17 cellular contexts compared by ENCODE assay signal in the genomic region with DNA sequence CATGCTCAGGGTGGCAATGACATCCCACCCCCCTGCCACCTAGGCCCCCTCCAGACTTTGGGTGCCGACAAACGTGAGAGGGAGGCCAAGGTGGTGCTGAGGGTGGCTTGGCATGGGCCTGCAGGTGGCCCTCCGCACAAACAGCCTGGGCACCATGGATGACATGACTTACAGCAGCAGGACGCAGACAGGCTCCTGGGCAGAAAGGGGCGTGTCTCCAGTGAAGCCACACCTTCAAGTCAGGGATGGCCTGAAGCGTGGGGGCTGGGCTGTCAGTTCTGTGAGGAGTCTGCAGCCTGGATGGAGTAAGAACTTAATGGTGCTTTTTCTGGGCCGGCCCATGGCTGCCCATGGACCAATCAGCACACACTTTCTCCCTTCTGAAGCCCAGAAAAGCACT. TPM values are rescaled to one million over a fixed set of nuclear protein-coding genes. Genes with fewer than 3 reads are reported as not detected.
DNase-seq lines count a peak whose midpoint lies in the region; ATAC-seq and TF ChIP-seq lines count a peak whose summit lies in the region.
"Had no signal": no experiment of that assay in that cellular context is flagged by ENCODE, and none has a peak within 500 bp of the region (broad histone marks: within the 10 kb centered on the region; RNA-seq: fewer than 3 reads in every experiment).

No MANE protein-coding gene starts in this region.

- H3K4me1 ChIP-seq in aorta (ENCODE audit: control insufficient read depth in 1 of 2, insufficient read depth in 2 of 2, low read length in 2 of 2) (no peaks in the 10 kb centered on the region), gastroesophageal sphincter (no peaks in the 10 kb centered on the region)
- H3K4me1 ChIP-seq: body of pancreas, parathyroid adenoma had no signal

- 39 to 46% methylated on average over 7 of the region's 7 CpGs for WGBS in aorta, 2 donors
- WGBS in gastroesophageal sphincter (ENCODE audit: low coverage in 1 of 2), 2 donors: no CpG with 5 or more reads among the region's 7 CpGs

- intact Hi-C loops in aorta (cut with DNase I): loop anchor here in 1 of 2 donors (10.0 kb wide), 1 partner anchor 681 kb away; no protein-coding TSS in a partner anchor

- no peak for TF ChIP-seq CTCF in gastroesophageal sphincter (IDR thresholded peaks at IDR 0.05)

- H3K27me3 ChIP-seq in aorta (ENCODE audit: control insufficient read depth in 1 of 2, insufficient read depth in 2 of 2, low read length in 1 of 2): no peaks in the 10 kb centered on the region
- H3K27me3 ChIP-seq in gastroesophageal sphincter: no peaks in the 10 kb centered on the region
- H3K27me3 ChIP-seq: body of pancreas had no signal

- no peaks in the 10 kb centered on the region for H3K4me1 Mint-ChIP-seq in stimulated activated naive CD8-positive, alpha-beta T cell treated with anti-CD3 and anti-CD28 coated beads, Interleukin-15, amount 100 ng/mL, for 72 hours

- H3K4me3 ChIP-seq in aorta (ENCODE audit: low read length in 2 of 2) (no peak overlapping the region), gastroesophageal sphincter (no peak overlapping the region)
- H3K4me3 ChIP-seq: body of pancreas had no signal

- TF ChIP-seq EP300 in gastroesophageal sphincter (IDR thresholded peaks at IDR 0.05): no peak

- no peak for DNase-seq in stimulated activated naive CD8-positive, alpha-beta T cell treated with anti-CD3 and anti-CD28 coated beads, Interleukin-15, amount 100 ng/mL, for 72 hours
- DNase-seq in stimulated activated naive CD8-positive, alpha-beta T cell treated with anti-CD3 and anti-CD28 coated beads, Interleukin-15, Interleukin-2, amounts not matched to agents 100 U/mL and 50 U/mL, for 24 hours: no peak
- DNase-seq in amniotic epithelial cell (ENCODE audit: low read depth) (peak; percentile 41), iPS-NIHi11 (ENCODE audit: low spot score) (peak; percentile 68), aorta (no peak), NCI-H2196 treated with DMSO at 0.1 percent for 48 hours (lab: John Stamatoyannopoulos, UW; ENCODE audit: unreplicated experiment) (no peak), SW 1271 (lab: John Stamatoyannopoulos, UW) (no peak)
- DNase-seq: activated naive CD4-positive, alpha-beta T cell treated with anti-CD3 and anti-CD28 coated beads for 36 hours; body of pancreas; kidney glomerular epithelial cell; NCI-H1930; substantia nigra had no signal

- no peak overlapping the region for H3K27ac Mint-ChIP-seq in stimulated activated naive CD8-positive, alpha-beta T cell treated with anti-CD3 and anti-CD28 coated beads, Interleukin-15, amount 100 ng/mL, for 72 hours
- H3K27ac Mint-ChIP-seq: activated naive CD4-positive, alpha-beta T cell treated with anti-CD3 and anti-CD28 coated beads for 36 hours had no signal

- no peak for TF ChIP-seq POLR2A in gastroesophageal sphincter (IDR thresholded peaks at IDR 0.05)

- ATAC-seq in stimulated activated naive CD8-positive, alpha-beta T cell treated with anti-CD3 and anti-CD28 coated beads, Interleukin-15, amount 100 ng/mL, for 72 hours: peak; percentile 15
- no peak for ATAC-seq in stimulated activated naive CD8-positive, alpha-beta T cell treated with anti-CD3 and anti-CD28 coated beads, Interleukin-15, Interleukin-2, amounts not matched to agents 100 U/mL and 50 U/mL, for 24 hours
- ATAC-seq in aorta (ENCODE audit: low FRiP score) (peak; percentile 36), gastroesophageal sphincter (no peak)
- ATAC-seq: body of pancreas, SK-N-SH treated with all-trans-retinoic acid at 6 μM for 48 hours had no signal

- H3K4me3 Mint-ChIP-seq in stimulated activated naive CD8-positive, alpha-beta T cell treated with anti-CD3 and anti-CD28 coated beads, Interleukin-15, amount 100 ng/mL, for 72 hours: no peak overlapping the region
- H3K4me3 Mint-ChIP-seq: activated naive CD4-positive, alpha-beta T cell treated with anti-CD3 and anti-CD28 coated beads for 36 hours had no signal

- no peaks in the 10 kb centered on the region for H3K36me3 ChIP-seq in aorta (ENCODE audit: control insufficient read depth in 1 of 2, insufficient read depth in 2 of 2, low read length in 1 of 2)
- peaks cover 0 to 10% of the 10 kb centered on the region in 2 donors for H3K36me3 ChIP-seq in gastroesophageal sphincter

- H3K27me3 Mint-ChIP-seq in stimulated activated naive CD8-positive, alpha-beta T cell treated with anti-CD3 and anti-CD28 coated beads, Interleukin-15, amount 100 ng/mL, for 72 hours: no peaks in the 10 kb centered on the region

- no peak overlapping the region for H3K27ac ChIP-seq in aorta (ENCODE audit: low read depth in 1 of 2, low read length in 2 of 2)
- H3K27ac ChIP-seq in gastroesophageal sphincter: no peak overlapping the region
- H3K27ac ChIP-seq: body of pancreas, HL-60, parathyroid adenoma, VCaP had no signal

- H3K9me3 Mint-ChIP-seq in stimulated activated naive CD8-positive, alpha-beta T cell treated with anti-CD3 and anti-CD28 coated beads, Interleukin-15, amount 100 ng/mL, for 72 hours: no peaks in the 10 kb centered on the region

- no peaks in the 10 kb centered on the region for H3K9me3 ChIP-seq in aorta (ENCODE audit: control insufficient read depth, low read length)
- H3K9me3 ChIP-seq in gastroesophageal sphincter: no peaks in the 10 kb centered on the region
- H3K9me3 ChIP-seq: body of pancreas had no signal

RNA-seq across cellular contexts. Expression of gene POMP, which starts 25.3 kb away (rescaled TPM):
- total RNA-seq in aorta: 10 to 100 TPM; 46.7 to 52.9 TPM
- polyA plus RNA-seq in aorta: 100 to 1,000 TPM in 1 of 2 donors, 10 to 100 TPM in 1; 75.8 to 110 TPM
- 10 to 100 TPM; 47.6 to 71.6 (median 60.1) TPM for total RNA-seq in gastroesophageal sphincter

RNA-seq across cellular contexts. Expression of gene SLC46A3, which starts 34.5 kb away (rescaled TPM):
- total RNA-seq in aorta: 10 to 100 TPM in 1 of 2 donors, 1 to 10 TPM in 1; 6.7 to 15.1 TPM
- 1 to 10 TPM; 7.6 to 9.3 TPM for polyA plus RNA-seq in aorta
- total RNA-seq in gastroesophageal sphincter: 10 to 100 TPM in 3 of 4 donors, 1 to 10 TPM in 1; 8.3 to 20.7 (median 12.0) TPM

Comparison
In these comparisons a context has a peak if more than half of its experiments do, and no peak if none do; other contexts are left out.
1. ATAC-seq: peak in stimulated activated naive CD8-positive, alpha-beta T cell treated with anti-CD3 and anti-CD28 coated beads, Interleukin-15, amount 100 ng/mL, for 72 hours (single experiment) and aorta (single experiment); none in stimulated activated naive CD8-positive, alpha-beta T cell treated with anti-CD3 and anti-CD28 coated beads, Interleukin-15, Interleukin-2, amounts not matched to agents 100 U/mL and 50 U/mL, for 24 hours (single experiment) and gastroesophageal sphincter (single experiment).
2. DNase-seq: peak in amniotic epithelial cell (single experiment) and iPS-NIHi11 (single experiment); none in stimulated activated naive CD8-positive, alpha-beta T cell treated with anti-CD3 and anti-CD28 coated beads, Interleukin-15, amount 100 ng/mL, for 72 hours (0 of 2), stimulated activated naive CD8-positive, alpha-beta T cell treated with anti-CD3 and anti-CD28 coated beads, Interleukin-15, Interleukin-2, amounts not matched to agents 100 U/mL and 50 U/mL, for 24 hours (single experiment), aorta (0 of 2), NCI-H2196 treated with DMSO at 0.1 percent for 48 hours (single experiment) and SW 1271 (0 of 2).